Comparison of ENCODE assay signal across 28 cellular contexts in genomic region chr9:69389437-69389995, GRCh38.
A peak's percentile ranks its signal among the peaks of the same experiment; 100 is the strongest.
DNase-seq lines count a peak whose midpoint lies in the region; ATAC-seq and TF ChIP-seq lines count a peak whose summit lies in the region.
"Had no signal": no experiment of that assay in that cellular context is flagged by ENCODE, and none has a peak within 500 bp of the region (broad histone marks: within the 10 kb centered on the region; RNA-seq: fewer than 3 reads in every experiment).

No MANE protein-coding gene starts in this region.

- H3K36me3 Mint-ChIP-seq in MCF 10A (ENCODE audit: insufficient read depth, unreplicated experiment): no peaks in the 10 kb centered on the region
- H3K36me3 Mint-ChIP-seq: IgD-negative memory B cell; natural killer cell; stimulated activated memory B cell treated with anti-CD40 and anti-IgM and Interleukin-4, amounts not matched to agents 10 μg/mL and 1 μg/mL and 100 μg/mL, for 72 hours had no signal

- H3K27ac Mint-ChIP-seq in MCF 10A (ENCODE audit: low read depth, unreplicated experiment): no peak overlapping the region
- H3K27ac Mint-ChIP-seq: activated CD8-positive, alpha-beta T cell treated with anti-CD3 and anti-CD28 coated beads, Interleukin-2, amount 10 ng/mL, durations not matched to agents 7 days and 5 days; activated naive CD4-positive, alpha-beta T cell treated with anti-CD3 and anti-CD28 coated beads for 36 hours; GM23338; IgD-negative memory B cell; natural killer cell; stimulated activated memory B cell treated with anti-CD40 and anti-IgM and Interleukin-4, amounts not matched to agents 10 μg/mL and 1 μg/mL and 100 μg/mL, for 72 hours had no signal

- H3K4me3 Mint-ChIP-seq in MCF 10A (ENCODE audit: unreplicated experiment): no peak overlapping the region
- H3K4me3 Mint-ChIP-seq: activated CD8-positive, alpha-beta T cell treated with anti-CD3 and anti-CD28 coated beads, Interleukin-2, amount 10 ng/mL, durations not matched to agents 7 days and 5 days; activated naive CD4-positive, alpha-beta T cell treated with anti-CD3 and anti-CD28 coated beads for 36 hours; GM23338; IgD-negative memory B cell; natural killer cell; stimulated activated memory B cell treated with anti-CD40 and anti-IgM and Interleukin-4, amounts not matched to agents 10 μg/mL and 1 μg/mL and 100 μg/mL, for 72 hours had no signal

- no TSS peak for BruUV-seq in MCF 10A (replicated peaks; lab: Mats Ljungman, UMichigan)

- intact Hi-C loops in breast epithelium (cut with DNase I; ENCODE audit: low total_unique reads) (no loop called here), MCF 10A (cut with micrococcal nuclease) (no loop called here), gastrocnemius medialis (cut with DNase I; ENCODE audit: low total_unique reads) (loop anchor here (10.0 kb wide), 2 partner anchors 1095 to 1225 kb away; no protein-coding TSS in a partner anchor)

- TF ChIP-seq CTCF in breast epithelium (IDR thresholded peaks at IDR 0.05): no peak
- no peak for TF ChIP-seq CTCF in MCF 10A (IDR thresholded peaks at IDR 0.05; ENCODE audit: unreplicated experiment)
- no peak for TF ChIP-seq CTCF in gastrocnemius medialis (IDR thresholded peaks at IDR 0.05 in 4 of 5, conservative IDR thresholded peaks at IDR 0.05 in 1 of 5)

- CTCF ChIA-PET in MCF 10A (lab: Yijun Ruan, JAX): interaction anchor here (0.5 kb wide), 1 partner anchor 694 kb away, joined by 6 read pairs; no protein-coding TSS in a partner anchor

- H3K4me3 ChIP-seq in breast epithelium (no peak overlapping the region), gastrocnemius medialis (no peak overlapping the region)
- H3K4me3 ChIP-seq: BLaER1 treated with 17β-estradiol and CSF1 and Interleukin-3, amounts not matched to agents 10 nM and 100 nM; dorsolateral prefrontal cortex; gastroesophageal sphincter; GM23338; lung; Peyer's patch; skin epidermis; upper lobe of left lung had no signal

- in situ Hi-C loops in gastrocnemius medialis (cut with MboI; ENCODE audit: low sequenced_read_pairs in 4 of 4): loop anchor here in 2 of 4 donors (10.0 to 25.0 kb wide), 2 partner anchors 65 to 1223 kb away; partner anchors contain the start of gene ENTREP1 (in 1 of the 2)

- no peaks in the 10 kb centered on the region for H3K4me1 Mint-ChIP-seq in MCF 10A (ENCODE audit: insufficient read depth, unreplicated experiment)
- H3K4me1 Mint-ChIP-seq: IgD-negative memory B cell; natural killer cell; stimulated activated memory B cell treated with anti-CD40 and anti-IgM and Interleukin-4, amounts not matched to agents 10 μg/mL and 1 μg/mL and 100 μg/mL, for 72 hours had no signal

- H3K4me1 ChIP-seq in breast epithelium: peaks cover 0 to 14% of the 10 kb centered on the region in 2 donors
- H3K4me1 ChIP-seq in gastrocnemius medialis: peaks cover 33 to 40% of the 10 kb centered on the region in 2 donors
- H3K4me1 ChIP-seq: Peyer's patch had no signal

- H3K27ac ChIP-seq in breast epithelium (peak overlapping the region; percentile 23 to 55), gastrocnemius medialis (peak overlapping the region; percentile 40 to 97 (median 91))
- H3K27ac ChIP-seq: 22Rv1; BLaER1 treated with 17β-estradiol and CSF1 and Interleukin-3, amounts not matched to agents 10 nM and 100 nM; dorsolateral prefrontal cortex; gastroesophageal sphincter; Peyer's patch; skin epidermis; upper lobe of left lung; WERI-Rb-1 had no signal

- POLR2A ChIA-PET in MCF 10A (lab: Yijun Ruan, JAX): no interaction called here

- no peak for TF ChIP-seq POLR2A in breast epithelium (IDR thresholded peaks at IDR 0.05)
- no peak for TF ChIP-seq POLR2A in gastrocnemius medialis (IDR thresholded peaks at IDR 0.05)

- no peaks in the 10 kb centered on the region for H3K9me3 Mint-ChIP-seq in MCF 10A (ENCODE audit: unreplicated experiment)
- H3K9me3 Mint-ChIP-seq: activated naive CD4-positive, alpha-beta T cell treated with anti-CD3 and anti-CD28 coated beads for 36 hours; GM23338; IgD-negative memory B cell; natural killer cell; stimulated activated memory B cell treated with anti-CD40 and anti-IgM and Interleukin-4, amounts not matched to agents 10 μg/mL and 1 μg/mL and 100 μg/mL, for 72 hours had no signal

- H3K27me3 ChIP-seq in breast epithelium: no peaks in the 10 kb centered on the region
- H3K27me3 ChIP-seq in gastrocnemius medialis: no peaks in the 10 kb centered on the region
- H3K27me3 ChIP-seq: BLaER1 treated with 17β-estradiol and CSF1 and Interleukin-3, amounts not matched to agents 10 nM and 100 nM; gastroesophageal sphincter; Peyer's patch; upper lobe of left lung had no signal

- H3K27me3 Mint-ChIP-seq in MCF 10A (ENCODE audit: insufficient read depth, unreplicated experiment): peaks cover 38% of the 10 kb centered on the region
- H3K27me3 Mint-ChIP-seq: IgD-negative memory B cell had no signal

- H3K9me3 ChIP-seq in breast epithelium (no peaks in the 10 kb centered on the region), gastrocnemius medialis (no peaks in the 10 kb centered on the region)
- H3K9me3 ChIP-seq: gastroesophageal sphincter, Peyer's patch, upper lobe of left lung had no signal

- H3K36me3 ChIP-seq in breast epithelium: no peaks in the 10 kb centered on the region
- H3K36me3 ChIP-seq in gastrocnemius medialis: peaks cover 0 to 27% of the 10 kb centered on the region in 2 donors
- H3K36me3 ChIP-seq: BLaER1 treated with 17β-estradiol and CSF1 and Interleukin-3, amounts not matched to agents 10 nM and 100 nM; Peyer's patch; WERI-Rb-1 had no signal

- ATAC-seq in gastrocnemius medialis: no peak
- no peak for ATAC-seq in GM18868 (IDR thresholded peaks at IDR 0.05; ENCODE audit: unreplicated experiment)
- ATAC-seq: activated CD8-positive, alpha-beta T cell treated with anti-CD3 and anti-CD28 coated beads, Interleukin-2, amount 10 ng/mL, durations not matched to agents 7 days and 5 days; gastroesophageal sphincter; GM23338; natural killer cell; stimulated activated memory B cell treated with anti-CD40 and anti-IgM and Interleukin-4, amounts not matched to agents 10 μg/mL and 1 μg/mL and 100 μg/mL, for 72 hours had no signal

- DNase-seq in DMS153 (lab: John Stamatoyannopoulos, UW) (peak; percentile 59), DMS153 treated with DMSO at 0.1 percent for 48 hours (lab: John Stamatoyannopoulos, UW; ENCODE audit: unreplicated experiment) (no peak), breast epithelium (ENCODE audit: low spot score in 2 of 2) (no peak), MCF 10A (ENCODE audit: unreplicated experiment) (no peak), NCI-H748 treated with DMSO at 0.1 percent for 48 hours (lab: John Stamatoyannopoulos, UW) (peak; percentile 15), gastrocnemius medialis (no peak), NCI-H1092 treated with DMSO at 0.1 percent for 48 hours (lab: John Stamatoyannopoulos, UW) (no peak)
- DNase-seq: activated CD4-positive, alpha-beta T cell treated with anti-CD3 and anti-CD28 coated beads for 4 hours; activated CD8-positive, alpha-beta T cell treated with anti-CD3 and anti-CD28 coated beads, Interleukin-2, amount 10 ng/mL, durations not matched to agents 7 days and 5 days; activated naive CD4-positive, alpha-beta T cell treated with anti-CD3 and anti-CD28 coated beads for 36 hours; dorsolateral prefrontal cortex; kidney glomerular epithelial cell; natural killer cell; NCI-H2081 treated with DMSO at 0.1 percent for 48 hours; occipital lobe; Peyer's patch; T1000; upper lobe of left lung; WERI-Rb-1 had no signal

Comparison
In these comparisons a context has a peak if more than half of its experiments do, and no peak if none do; other contexts are left out.
1. DNase-seq: peak in DMS153 (single experiment) and NCI-H748 treated with DMSO at 0.1 percent for 48 hours (single experiment); none in DMS153 treated with DMSO at 0.1 percent for 48 hours (single experiment), breast epithelium (0 of 2), MCF 10A (single experiment), gastrocnemius medialis (0 of 2) and NCI-H1092 treated with DMSO at 0.1 percent for 48 hours (single experiment).